1 cellular context compared by ENCODE assay signal in the genomic region with DNA sequence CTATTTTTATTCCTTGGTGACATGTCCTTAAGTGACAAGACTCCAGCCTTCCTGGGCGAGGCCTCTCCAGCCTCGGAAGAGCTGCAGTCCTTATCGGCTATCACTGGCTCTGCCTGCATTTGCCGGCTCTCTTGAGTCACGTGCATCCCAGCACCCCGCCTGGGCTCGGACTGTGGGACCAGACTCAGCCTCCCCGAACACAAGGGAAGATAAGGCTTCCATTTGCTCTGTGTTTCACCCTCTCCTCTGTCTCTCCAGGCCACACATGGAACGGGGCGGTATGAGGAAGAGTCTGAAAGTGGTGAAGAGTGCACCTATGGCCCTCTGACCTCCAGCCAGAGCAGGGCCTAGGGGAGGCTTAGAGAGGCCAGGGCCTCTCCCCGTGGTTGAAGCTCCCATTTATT.
A peak's percentile ranks its signal among the peaks of the same experiment; 100 is the strongest.
TF ChIP-seq lines count a peak whose summit lies in the region.

No MANE protein-coding gene starts in this region.

TF ChIP-seq in K562, 482 proteins besides CTCF, POLR2A, EP300 and RAD21 (continues in another document):
- peak; percentile 69 for TF ChIP-seq ARID1B (IDR thresholded peaks at IDR 0.05)
- TF ChIP-seq KLF1 (tag; IDR thresholded peaks at IDR 0.05): no peak
- TF ChIP-seq L3MBTL2 (IDR thresholded peaks at IDR 0.05): peak; percentile 95
- no peak for TF ChIP-seq ZNF184 (CRISPR knock-in tag; IDR thresholded peaks at IDR 0.05)
- peak; percentile 42 for TF ChIP-seq TCF3 (CRISPR knock-in tag; IDR thresholded peaks at IDR 0.05)
- TF ChIP-seq NFRKB (IDR thresholded peaks at IDR 0.05; ENCODE audit: low read depth): no peak; the same call in 1 of the 2 replicates
- peak; percentile 59; the same call in 1 of the 2 replicates for TF ChIP-seq CTBP1 (IDR thresholded peaks at IDR 0.05; ENCODE audit: borderline replicate concordance)
- TF ChIP-seq XRCC3 (IDR thresholded peaks at IDR 0.05): no peak
- TF ChIP-seq KAT2B (IDR thresholded peaks at IDR 0.05; ENCODE audit: low read depth, low read length): no peak
- TF ChIP-seq NFXL1 (CRISPR knock-in tag; IDR thresholded peaks at IDR 0.05): no peak
- no peak for TF ChIP-seq ZNF778 (CRISPR knock-in tag; IDR thresholded peaks at IDR 0.05)
- peak; percentile 81 for TF ChIP-seq GATA2 (CRISPR knock-in tag; IDR thresholded peaks at IDR 0.05)
- TF ChIP-seq RBM34 (IDR thresholded peaks at IDR 0.05; ENCODE audit: borderline replicate concordance, insufficient read depth, low read length): no peak
- no peak for TF ChIP-seq KDM2B (CRISPR knock-in tag; IDR thresholded peaks at IDR 0.05)
- TF ChIP-seq NFE2L1 (tag; IDR thresholded peaks at IDR 0.05; ENCODE audit: borderline replicate concordance, low read depth): no peak
- no peak for TF ChIP-seq GABPB2 (CRISPR knock-in tag; conservative IDR thresholded peaks at IDR 0.05)
- TF ChIP-seq, protein P1, sequence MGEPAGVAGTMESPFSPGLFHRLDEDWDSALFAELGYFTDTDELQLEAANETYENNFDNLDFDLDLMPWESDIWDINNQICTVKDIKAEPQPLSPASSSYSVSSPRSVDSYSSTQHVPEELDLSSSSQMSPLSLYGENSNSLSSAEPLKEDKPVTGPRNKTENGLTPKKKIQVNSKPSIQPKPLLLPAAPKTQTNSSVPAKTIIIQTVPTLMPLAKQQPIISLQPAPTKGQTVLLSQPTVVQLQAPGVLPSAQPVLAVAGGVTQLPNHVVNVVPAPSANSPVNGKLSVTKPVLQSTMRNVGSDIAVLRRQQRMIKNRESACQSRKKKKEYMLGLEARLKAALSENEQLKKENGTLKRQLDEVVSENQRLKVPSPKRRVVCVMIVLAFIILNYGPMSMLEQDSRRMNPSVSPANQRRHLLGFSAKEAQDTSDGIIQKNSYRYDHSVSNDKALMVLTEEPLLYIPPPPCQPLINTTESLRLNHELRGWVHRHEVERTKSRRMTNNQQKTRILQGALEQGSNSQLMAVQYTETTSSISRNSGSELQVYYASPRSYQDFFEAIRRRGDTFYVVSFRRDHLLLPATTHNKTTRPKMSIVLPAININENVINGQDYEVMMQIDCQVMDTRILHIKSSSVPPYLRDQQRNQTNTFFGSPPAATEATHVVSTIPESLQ (CRISPR knock-in tag; IDR thresholded peaks at IDR 0.05): 0 out of 2 replicates have a peak, but pooled peaks have one; percentile 28
- no peak for TF ChIP-seq ZNF584 (CRISPR knock-in tag; IDR thresholded peaks at IDR 0.05; ENCODE audit: low read depth)
- no peak for TF ChIP-seq KLF6 (CRISPR knock-in tag; IDR thresholded peaks at IDR 0.05; ENCODE audit: borderline replicate concordance)
- no peak for TF ChIP-seq ZNF311 (CRISPR knock-in tag; IDR thresholded peaks at IDR 0.05)
- no peak for TF ChIP-seq DACH1 (IDR thresholded peaks at IDR 0.05; ENCODE audit: partially characterized antibody)
- TF ChIP-seq, protein P2, sequence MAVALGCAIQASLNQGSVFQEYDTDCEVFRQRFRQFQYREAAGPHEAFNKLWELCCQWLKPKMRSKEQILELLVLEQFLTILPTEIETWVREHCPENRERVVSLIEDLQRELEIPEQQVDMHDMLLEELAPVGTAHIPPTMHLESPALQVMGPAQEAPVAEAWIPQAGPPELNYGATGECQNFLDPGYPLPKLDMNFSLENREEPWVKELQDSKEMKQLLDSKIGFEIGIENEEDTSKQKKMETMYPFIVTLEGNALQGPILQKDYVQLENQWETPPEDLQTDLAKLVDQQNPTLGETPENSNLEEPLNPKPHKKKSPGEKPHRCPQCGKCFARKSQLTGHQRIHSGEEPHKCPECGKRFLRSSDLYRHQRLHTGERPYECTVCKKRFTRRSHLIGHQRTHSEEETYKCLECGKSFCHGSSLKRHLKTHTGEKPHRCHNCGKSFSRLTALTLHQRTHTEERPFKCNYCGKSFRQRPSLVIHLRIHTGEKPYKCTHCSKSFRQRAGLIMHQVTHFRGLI (CRISPR knock-in tag; IDR thresholded peaks at IDR 0.05): 0 out of 2 replicates have a peak, but pooled peaks have one; percentile 37
- TF ChIP-seq RBFOX2 (IDR thresholded peaks at IDR 0.05; ENCODE audit: low read depth, low read length): peak; percentile 47
- no peak for TF ChIP-seq ZNF583 (CRISPR knock-in tag; IDR thresholded peaks at IDR 0.05)
- TF ChIP-seq, protein P3, sequence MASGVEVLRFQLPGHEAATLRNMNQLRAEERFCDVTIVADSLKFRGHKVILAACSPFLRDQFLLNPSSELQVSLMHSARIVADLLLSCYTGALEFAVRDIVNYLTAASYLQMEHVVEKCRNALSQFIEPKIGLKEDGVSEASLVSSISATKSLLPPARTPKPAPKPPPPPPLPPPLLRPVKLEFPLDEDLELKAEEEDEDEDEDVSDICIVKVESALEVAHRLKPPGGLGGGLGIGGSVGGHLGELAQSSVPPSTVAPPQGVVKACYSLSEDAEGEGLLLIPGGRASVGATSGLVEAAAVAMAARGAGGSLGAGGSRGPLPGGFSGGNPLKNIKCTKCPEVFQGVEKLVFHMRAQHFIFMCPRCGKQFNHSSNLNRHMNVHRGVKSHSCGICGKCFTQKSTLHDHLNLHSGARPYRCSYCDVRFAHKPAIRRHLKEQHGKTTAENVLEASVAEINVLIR (CRISPR knock-in tag; IDR thresholded peaks at IDR 0.05): no peak
- no peak for TF ChIP-seq HCFC1 (IDR thresholded peaks at IDR 0.05; ENCODE audit: low read depth, low read length)
- no peak for TF ChIP-seq ZFP36 (IDR thresholded peaks at IDR 0.05; ENCODE audit: low read depth, low read length, partially characterized antibody)
- TF ChIP-seq, protein P4, sequence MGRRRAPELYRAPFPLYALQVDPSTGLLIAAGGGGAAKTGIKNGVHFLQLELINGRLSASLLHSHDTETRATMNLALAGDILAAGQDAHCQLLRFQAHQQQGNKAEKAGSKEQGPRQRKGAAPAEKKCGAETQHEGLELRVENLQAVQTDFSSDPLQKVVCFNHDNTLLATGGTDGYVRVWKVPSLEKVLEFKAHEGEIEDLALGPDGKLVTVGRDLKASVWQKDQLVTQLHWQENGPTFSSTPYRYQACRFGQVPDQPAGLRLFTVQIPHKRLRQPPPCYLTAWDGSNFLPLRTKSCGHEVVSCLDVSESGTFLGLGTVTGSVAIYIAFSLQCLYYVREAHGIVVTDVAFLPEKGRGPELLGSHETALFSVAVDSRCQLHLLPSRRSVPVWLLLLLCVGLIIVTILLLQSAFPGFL (CRISPR knock-in tag; IDR thresholded peaks at IDR 0.05): no peak
- no peak for TF ChIP-seq THRAP3 (IDR thresholded peaks at IDR 0.05; ENCODE audit: borderline replicate concordance)
- no peak for TF ChIP-seq TFAM (CRISPR knock-in tag; conservative IDR thresholded peaks at IDR 0.05)
- no peak for TF ChIP-seq ZNF146 (CRISPR knock-in tag; IDR thresholded peaks at IDR 0.05; ENCODE audit: unreplicated experiment)
- TF ChIP-seq, protein P5, sequence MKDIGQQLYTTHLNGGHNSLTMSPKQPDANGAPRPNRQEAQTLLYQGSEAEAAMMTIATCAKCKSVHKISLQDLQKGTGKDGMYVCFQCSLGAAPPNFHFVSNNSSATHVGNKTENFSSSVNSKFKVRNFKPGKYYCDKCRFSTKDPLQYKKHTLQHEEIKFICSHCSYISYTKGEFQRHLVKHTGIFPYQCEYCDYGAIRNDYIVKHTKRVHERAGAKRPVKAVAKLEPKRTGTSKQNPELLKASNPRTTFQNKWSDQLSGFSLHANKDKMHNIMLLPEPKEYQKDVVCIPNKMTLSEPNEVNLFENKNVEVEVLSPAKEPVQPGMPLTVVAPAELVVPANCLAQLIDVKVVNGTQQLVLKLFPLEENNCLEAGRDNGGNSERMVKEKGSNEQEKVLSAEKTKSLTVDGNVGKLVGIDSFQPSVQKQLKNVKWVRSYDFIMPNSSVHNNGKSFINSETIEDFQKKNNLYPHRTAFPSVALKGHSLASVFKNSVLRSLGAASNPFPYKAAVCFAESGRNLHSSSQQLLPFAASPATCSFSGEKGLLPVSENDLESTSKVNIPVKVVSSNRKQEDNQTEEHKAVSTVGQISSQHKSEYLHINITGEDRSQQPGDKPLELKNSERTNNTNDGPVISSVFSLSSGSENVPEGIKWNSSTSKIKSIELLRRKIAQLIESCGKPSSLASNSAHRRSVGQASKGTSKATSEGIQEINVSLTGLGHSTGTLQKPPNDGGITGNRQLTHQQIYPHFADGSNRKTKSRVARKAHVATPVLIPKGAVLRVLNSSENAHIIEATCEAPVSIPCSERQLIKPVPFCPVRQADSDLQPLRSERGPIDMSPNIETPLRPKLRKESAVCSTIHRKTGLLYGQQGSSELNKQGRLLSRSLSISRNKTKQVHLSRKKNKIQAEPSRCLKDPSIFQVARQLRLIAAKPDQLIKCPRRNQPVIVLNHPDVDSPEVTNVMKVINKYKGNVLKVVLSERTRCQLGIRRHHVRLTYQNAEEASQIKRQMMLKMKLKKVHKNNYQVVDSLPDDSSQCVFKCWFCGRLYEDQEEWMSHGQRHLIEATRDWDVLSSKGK (CRISPR knock-in tag; IDR thresholded peaks at IDR 0.05): no peak
- TF ChIP-seq ZNF134 (CRISPR knock-in tag; conservative IDR thresholded peaks at IDR 0.05): 0 out of 2 replicates have a peak, but pooled peaks have one; percentile 31
- no peak for TF ChIP-seq PTBP1 (IDR thresholded peaks at IDR 0.05; ENCODE audit: low read depth, low read length)
- TF ChIP-seq ZKSCAN1 (IDR thresholded peaks at IDR 0.05; ENCODE audit: low read depth, low read length): peak; percentile 55; the same call in 1 of the 2 replicates
- TF ChIP-seq EP400 (IDR thresholded peaks at IDR 0.05): peak; percentile 42; the same call in 1 of the 2 replicates
- TF ChIP-seq NCOA2 (IDR thresholded peaks at IDR 0.05; ENCODE audit: partially characterized antibody in 2 of 2): no peak
- no peak for TF ChIP-seq PRPF4 (IDR thresholded peaks at IDR 0.05; ENCODE audit: insufficient read depth, low read depth, low read length, poor library complexity, severe bottlenecking)
- TF ChIP-seq TSC22D4 (tag; IDR thresholded peaks at IDR 0.05): no peak
- no peak for TF ChIP-seq SP1 (CRISPR knock-in tag; IDR thresholded peaks at IDR 0.05)
- no peak for TF ChIP-seq ERF (CRISPR knock-in tag; IDR thresholded peaks at IDR 0.05)
- TF ChIP-seq, protein P6, sequence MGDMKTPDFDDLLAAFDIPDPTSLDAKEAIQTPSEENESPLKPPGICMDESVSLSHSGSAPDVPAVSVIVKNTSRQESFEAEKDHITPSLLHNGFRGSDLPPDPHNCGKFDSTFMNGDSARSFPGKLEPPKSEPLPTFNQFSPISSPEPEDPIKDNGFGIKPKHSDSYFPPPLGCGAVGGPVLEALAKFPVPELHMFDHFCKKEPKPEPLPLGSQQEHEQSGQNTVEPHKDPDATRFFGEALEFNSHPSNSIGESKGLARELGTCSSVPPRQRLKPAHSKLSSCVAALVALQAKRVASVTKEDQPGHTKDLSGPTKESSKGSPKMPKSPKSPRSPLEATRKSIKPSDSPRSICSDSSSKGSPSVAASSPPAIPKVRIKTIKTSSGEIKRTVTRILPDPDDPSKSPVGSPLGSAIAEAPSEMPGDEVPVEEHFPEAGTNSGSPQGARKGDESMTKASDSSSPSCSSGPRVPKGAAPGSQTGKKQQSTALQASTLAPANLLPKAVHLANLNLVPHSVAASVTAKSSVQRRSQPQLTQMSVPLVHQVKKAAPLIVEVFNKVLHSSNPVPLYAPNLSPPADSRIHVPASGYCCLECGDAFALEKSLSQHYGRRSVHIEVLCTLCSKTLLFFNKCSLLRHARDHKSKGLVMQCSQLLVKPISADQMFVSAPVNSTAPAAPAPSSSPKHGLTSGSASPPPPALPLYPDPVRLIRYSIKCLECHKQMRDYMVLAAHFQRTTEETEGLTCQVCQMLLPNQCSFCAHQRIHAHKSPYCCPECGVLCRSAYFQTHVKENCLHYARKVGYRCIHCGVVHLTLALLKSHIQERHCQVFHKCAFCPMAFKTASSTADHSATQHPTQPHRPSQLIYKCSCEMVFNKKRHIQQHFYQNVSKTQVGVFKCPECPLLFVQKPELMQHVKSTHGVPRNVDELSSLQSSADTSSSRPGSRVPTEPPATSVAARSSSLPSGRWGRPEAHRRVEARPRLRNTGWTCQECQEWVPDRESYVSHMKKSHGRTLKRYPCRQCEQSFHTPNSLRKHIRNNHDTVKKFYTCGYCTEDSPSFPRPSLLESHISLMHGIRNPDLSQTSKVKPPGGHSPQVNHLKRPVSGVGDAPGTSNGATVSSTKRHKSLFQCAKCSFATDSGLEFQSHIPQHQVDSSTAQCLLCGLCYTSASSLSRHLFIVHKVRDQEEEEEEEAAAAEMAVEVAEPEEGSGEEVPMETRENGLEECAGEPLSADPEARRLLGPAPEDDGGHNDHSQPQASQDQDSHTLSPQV (IDR thresholded peaks at IDR 0.05): peak; percentile 92
- 0 out of 2 replicates have a peak, but pooled peaks have one; percentile 13 for TF ChIP-seq ZNF239 (CRISPR knock-in tag; IDR thresholded peaks at IDR 0.05)
- TF ChIP-seq ZNF121 (CRISPR knock-in tag; conservative IDR thresholded peaks at IDR 0.05): no peak
- no peak for TF ChIP-seq RFX7 (CRISPR knock-in tag; IDR thresholded peaks at IDR 0.05)
- TF ChIP-seq YBX1 (IDR thresholded peaks at IDR 0.05): no peak
- TF ChIP-seq, protein P7, sequence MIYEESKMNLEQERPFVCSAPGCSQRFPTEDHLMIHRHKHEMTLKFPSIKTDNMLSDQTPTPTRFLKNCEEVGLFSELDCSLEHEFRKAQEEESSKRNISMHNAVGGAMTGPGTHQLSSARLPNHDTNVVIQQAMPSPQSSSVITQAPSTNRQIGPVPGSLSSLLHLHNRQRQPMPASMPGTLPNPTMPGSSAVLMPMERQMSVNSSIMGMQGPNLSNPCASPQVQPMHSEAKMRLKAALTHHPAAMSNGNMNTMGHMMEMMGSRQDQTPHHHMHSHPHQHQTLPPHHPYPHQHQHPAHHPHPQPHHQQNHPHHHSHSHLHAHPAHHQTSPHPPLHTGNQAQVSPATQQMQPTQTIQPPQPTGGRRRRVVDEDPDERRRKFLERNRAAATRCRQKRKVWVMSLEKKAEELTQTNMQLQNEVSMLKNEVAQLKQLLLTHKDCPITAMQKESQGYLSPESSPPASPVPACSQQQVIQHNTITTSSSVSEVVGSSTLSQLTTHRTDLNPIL (CRISPR knock-in tag; IDR thresholded peaks at IDR 0.05): no peak
- no peak for TF ChIP-seq POLR2AphosphoS2 (IDR thresholded peaks at IDR 0.05; ENCODE audit: low read length)
- no peak for TF ChIP-seq ZNF408 (CRISPR knock-in tag; IDR thresholded peaks at IDR 0.05; ENCODE audit: low read depth)
- no peak for TF ChIP-seq GTF2A2 (tag; IDR thresholded peaks at IDR 0.05)
- no peak for TF ChIP-seq PCBP1 (IDR thresholded peaks at IDR 0.05; ENCODE audit: low read depth, low read length, poor library complexity, severe bottlenecking)
- no peak for TF ChIP-seq TEAD2 (tag; IDR thresholded peaks at IDR 0.05)
- no peak for TF ChIP-seq ZNF696 (CRISPR knock-in tag; conservative IDR thresholded peaks at IDR 0.05)
- TF ChIP-seq ATF1 (CRISPR knock-in tag; IDR thresholded peaks at IDR 0.05): no peak
- no peak for TF ChIP-seq ATF1 (tag; IDR thresholded peaks at IDR 0.05)
- no peak for TF ChIP-seq CAMTA2 (CRISPR knock-in tag; conservative IDR thresholded peaks at IDR 0.05)
- no peak for TF ChIP-seq BRD9 (IDR thresholded peaks at IDR 0.05; ENCODE audit: low read depth, partially characterized antibody)
- TF ChIP-seq ESRRB (CRISPR knock-in tag; IDR thresholded peaks at IDR 0.05; ENCODE audit: borderline replicate concordance): no peak
- peak in 1 of 2 experiments; percentile 44; a peak in 1 of 4 replicates for TF ChIP-seq HDAC1 (IDR thresholded peaks at IDR 0.05)
